Comparison of ENCODE assay signal across 13 cellular contexts in the genomic region with DNA sequence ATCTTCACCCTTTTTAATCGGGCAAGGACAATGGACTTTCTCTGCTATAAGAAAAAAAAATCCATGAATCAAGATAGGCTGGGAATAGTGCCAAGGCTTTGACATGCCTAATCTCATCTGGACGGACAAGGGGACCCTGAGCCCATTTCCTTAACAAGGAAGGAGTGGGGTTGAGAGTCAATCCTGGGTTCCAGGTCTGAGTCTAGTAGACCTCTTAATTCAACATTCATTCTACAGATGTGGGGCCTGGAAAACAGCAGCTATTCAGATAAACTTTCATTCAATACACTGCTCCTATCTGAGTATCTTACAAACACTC.
DNase-seq lines count a peak whose midpoint lies in the region; ATAC-seq and TF ChIP-seq lines count a peak whose summit lies in the region.
"Had no signal": no experiment of that assay in that cellular context is flagged by ENCODE, and none has a peak within 500 bp of the region (broad histone marks: within the 10 kb centered on the region; RNA-seq: fewer than 3 reads in every experiment).

No MANE protein-coding gene starts in this region.

- peaks cover 75% of the 10 kb centered on the region for H3K4me1 Mint-ChIP-seq in activated CD4-positive, alpha-beta memory T cell treated with anti-CD3 and anti-CD28 coated beads, Interleukin-2, amount 10 ng/mL, durations not matched to agents 7 days and 5 days
- peaks cover 69% of the 10 kb centered on the region for H3K4me1 Mint-ChIP-seq in activated CD4-positive, alpha-beta memory T cell treated with anti-CD3 and anti-CD28 coated beads for 36 hours (ENCODE audit: low read depth)
- peaks cover 94% of the 10 kb centered on the region for H3K4me1 Mint-ChIP-seq in stimulated activated effector memory CD8-positive, alpha-beta T cell treated with anti-CD3 and anti-CD28 coated beads, Interleukin-12 subunit alpha, Interleukin-12 subunit beta, amount 100 ng/mL, for 72 hours

- no peaks in the 10 kb centered on the region for H4K20me1 ChIP-seq in OCI-LY7 (ENCODE audit: insufficient read depth, low read length)

- no peaks in the 10 kb centered on the region for H3K9me2 ChIP-seq in OCI-LY7 (ENCODE audit: insufficient read depth, low read length)

- CTCF ChIA-PET in activated CD4-positive, alpha-beta memory T cell treated with anti-CD3 and anti-CD28 coated beads, Interleukin-2, amount 10 ng/mL, durations not matched to agents 7 days and 5 days (lab: Charles Lee), result interaction anchor here (1.6 to 5.7 kb wide), 3 partner anchors 11 to 91 kb away, joined by 4 to 105 read pairs (median 12); a partner anchor contains a TSS
- CTCF ChIA-PET in activated CD4-positive, alpha-beta memory T cell treated with anti-CD3 and anti-CD28 coated beads for 36 hours (lab: Charles Lee), result interaction anchor here (0.9 to 5.1 kb wide), 5 partner anchors 9 to 93 kb away, joined by 3 to 99 read pairs (median 3); a partner anchor contains a TSS
- CTCF ChIA-PET in OCI-LY7 (lab: Charles Lee; ENCODE audit: unreplicated experiment), result no interaction called here

- H3K36me3 Mint-ChIP-seq in activated CD4-positive, alpha-beta memory T cell treated with anti-CD3 and anti-CD28 coated beads, Interleukin-2, amount 10 ng/mL, durations not matched to agents 7 days and 5 days (ENCODE audit: low read depth), result peaks cover 90% of the 10 kb centered on the region
- peaks cover 40% of the 10 kb centered on the region for H3K36me3 Mint-ChIP-seq in activated CD4-positive, alpha-beta memory T cell treated with anti-CD3 and anti-CD28 coated beads for 36 hours
- peaks cover 100% of the 10 kb centered on the region for H3K36me3 Mint-ChIP-seq in stimulated activated effector memory CD8-positive, alpha-beta T cell treated with anti-CD3 and anti-CD28 coated beads, Interleukin-12 subunit alpha, Interleukin-12 subunit beta, amount 100 ng/mL, for 72 hours

- H4K8ac ChIP-seq in mesenchymal stem cell (ENCODE audit: low read length), result no peak overlapping the region

- H2BK15ac ChIP-seq in mesenchymal stem cell (ENCODE audit: low read depth, poor library complexity, severe bottlenecking), result no peak overlapping the region

- H3K79me2 ChIP-seq in OCI-LY7 (ENCODE audit: insufficient read depth, low read depth, low read length), result peaks cover 26% of the 10 kb centered on the region

- H3K14ac ChIP-seq in mesenchymal stem cell (ENCODE audit: low read length in 2 of 2), result no peak overlapping the region

- no peak overlapping the region for H3K4me3 Mint-ChIP-seq in activated CD4-positive, alpha-beta memory T cell treated with anti-CD3 and anti-CD28 coated beads, Interleukin-2, amount 10 ng/mL, durations not matched to agents 7 days and 5 days
- H3K4me3 Mint-ChIP-seq in activated CD4-positive, alpha-beta memory T cell treated with anti-CD3 and anti-CD28 coated beads for 36 hours, result no peak overlapping the region
- peak overlapping the region; percentile 84 for H3K4me3 Mint-ChIP-seq in stimulated activated effector memory CD8-positive, alpha-beta T cell treated with anti-CD3 and anti-CD28 coated beads, Interleukin-12 subunit alpha, Interleukin-12 subunit beta, amount 100 ng/mL, for 72 hours
- H3K4me3 Mint-ChIP-seq: neural progenitor cell had no signal

- no peak overlapping the region for H2BK120ac ChIP-seq in mesenchymal stem cell (ENCODE audit: low read depth, low read length)

- no peak for ATAC-seq in stimulated activated effector memory CD8-positive, alpha-beta T cell treated with anti-CD3 and anti-CD28 coated beads, Interleukin-12 subunit alpha, Interleukin-12 subunit beta, amount 100 ng/mL, for 72 hours
- ATAC-seq in GM21737 (IDR thresholded peaks at IDR 0.05; ENCODE audit: unreplicated experiment), result no peak
- ATAC-seq: sciatic nerve had no signal

- H2BK12ac ChIP-seq in mesenchymal stem cell (ENCODE audit: low read length in 2 of 2), result no peak overlapping the region

- H3K27me3 ChIP-seq in mesenchymal stem cell (ENCODE audit: control insufficient read depth in 1 of 2, insufficient read depth in 1 of 2, low read length in 2 of 2) (peaks cover 0 to 85% of the 10 kb centered on the region in 2 experiments), tibial artery (peaks cover 0 to 2% of the 10 kb centered on the region in 2 donors)
- H3K27me3 ChIP-seq: neural progenitor cell had no signal

- no peaks in the 10 kb centered on the region for H3K27me3 Mint-ChIP-seq in activated CD4-positive, alpha-beta memory T cell treated with anti-CD3 and anti-CD28 coated beads, Interleukin-2, amount 10 ng/mL, durations not matched to agents 7 days and 5 days
- H3K27me3 Mint-ChIP-seq in activated CD4-positive, alpha-beta memory T cell treated with anti-CD3 and anti-CD28 coated beads for 36 hours, result no peaks in the 10 kb centered on the region

- H2BK5ac ChIP-seq in mesenchymal stem cell (ENCODE audit: low read depth, low read length, poor library complexity, severe bottlenecking), result no peak overlapping the region

- POLR2A ChIA-PET in activated CD4-positive, alpha-beta memory T cell treated with anti-CD3 and anti-CD28 coated beads, Interleukin-2, amount 10 ng/mL, durations not matched to agents 7 days and 5 days (lab: Charles Lee), result interaction anchor here (1.3 to 4.6 kb wide), 3 partner anchors 20 to 91 kb away, joined by 4 to 65 read pairs (median 38); a partner anchor contains a TSS
- POLR2A ChIA-PET in activated CD4-positive, alpha-beta memory T cell treated with anti-CD3 and anti-CD28 coated beads for 36 hours (lab: Charles Lee), result no interaction called here
- POLR2A ChIA-PET in OCI-LY7 (lab: Charles Lee), result interaction anchor here (0.6 to 1.1 kb wide), 2 partner anchors 10 to 20 kb away, joined by 3 to 4 read pairs; no protein-coding TSS in a partner anchor

- intact Hi-C loops in activated CD4-positive, alpha-beta memory T cell treated with anti-CD3 and anti-CD28 coated beads for 36 hours (cut with micrococcal nuclease), result no loop called here
- intact Hi-C loops in OCI-LY7 (cut with micrococcal nuclease; ENCODE audit: unreplicated experiment) (no loop called here), tibial artery (cut with DNase I; ENCODE audit: low total_unique reads) (no loop called here)

- H3K36me3 ChIP-seq in OCI-LY7 (ENCODE audit: insufficient read depth, low read length) (peaks cover 96% of the 10 kb centered on the region), mesenchymal stem cell (ENCODE audit: control insufficient read depth in 1 of 2, insufficient read depth in 2 of 2, low read depth in 1 of 2, low read length in 2 of 2) (peaks cover 0 to 3% of the 10 kb centered on the region in 2 experiments), tibial artery (no peaks in the 10 kb centered on the region)
- H3K36me3 ChIP-seq: neural progenitor cell had no signal

- no peak overlapping the region for H3K18ac ChIP-seq in mesenchymal stem cell (ENCODE audit: low read depth in 1 of 2, low read length in 2 of 2)

- no peak for TF ChIP-seq CTCF in OCI-LY7 (conservative IDR thresholded peaks at IDR 0.05; ENCODE audit: low read length)
- no peak for TF ChIP-seq CTCF in tibial artery (IDR thresholded peaks at IDR 0.05)

- H3K4me2 ChIP-seq in OCI-LY7 (ENCODE audit: low read length) (no peak overlapping the region), mesenchymal stem cell (ENCODE audit: low read length, poor library complexity, severe bottlenecking) (no peak overlapping the region)
- H3K4me2 ChIP-seq: neural progenitor cell had no signal

- no peak overlapping the region for H2AFZ ChIP-seq in OCI-LY7 (ENCODE audit: low read length)
- no peak overlapping the region for H2AFZ ChIP-seq in mesenchymal stem cell (ENCODE audit: low read depth, low read length)
- H2AFZ ChIP-seq: neural progenitor cell had no signal

- H3K27ac ChIP-seq in OCI-LY7 (ENCODE audit: low read depth, low read length, poor library complexity, severe bottlenecking) (peak overlapping the region; percentile 20), mesenchymal stem cell (ENCODE audit: low read length, poor library complexity, severe bottlenecking) (no peak overlapping the region), tibial artery (no peak overlapping the region)
- H3K27ac ChIP-seq: neural progenitor cell had no signal

- no peak for DNase-seq in activated CD4-positive, alpha-beta memory T cell treated with anti-CD3 and anti-CD28 coated beads, Interleukin-2, amount 10 ng/mL, durations not matched to agents 7 days and 5 days
- no peak for DNase-seq in activated CD4-positive, alpha-beta memory T cell treated with anti-CD3 and anti-CD28 coated beads for 36 hours
- DNase-seq in OCI-LY7 (ENCODE audit: low spot score) (no peak), dermis blood vessel endothelial cell (peak; percentile 79), mesenchymal stem cell (no peak), tibial artery (no peak)
- DNase-seq in stimulated activated effector memory CD8-positive, alpha-beta T cell treated with anti-CD3 and anti-CD28 coated beads, Interleukin-12 subunit alpha, Interleukin-12 subunit beta, amount 100 ng/mL, for 72 hours (ENCODE audit: low spot score in 2 of 2), result no peak
- DNase-seq: GOT3; NCI-H2171 treated with DMSO at 0.1 percent for 48 hours; stimulated activated CD4-positive, alpha-beta T cell treated with anti-CD3 and anti-CD28 coated beads, Interleukin-4, amount 100 ng/mL, for 24 hours had no signal

- H3K4me1 ChIP-seq in OCI-LY7 (ENCODE audit: insufficient read depth, low read length, poor library complexity, severe bottlenecking) (peaks cover 51% of the 10 kb centered on the region), mesenchymal stem cell (ENCODE audit: control insufficient read depth, insufficient read depth, low read depth, low read length) (peaks cover 5% of the 10 kb centered on the region), tibial artery (peaks cover 0 to 10% (median 2%) of the 10 kb centered on the region in 4 donors)

- peak overlapping the region; percentile 99 for H3K27ac Mint-ChIP-seq in activated CD4-positive, alpha-beta memory T cell treated with anti-CD3 and anti-CD28 coated beads, Interleukin-2, amount 10 ng/mL, durations not matched to agents 7 days and 5 days
- H3K27ac Mint-ChIP-seq in activated CD4-positive, alpha-beta memory T cell treated with anti-CD3 and anti-CD28 coated beads for 36 hours, result no peak overlapping the region
- peak overlapping the region; percentile 98 for H3K27ac Mint-ChIP-seq in stimulated activated effector memory CD8-positive, alpha-beta T cell treated with anti-CD3 and anti-CD28 coated beads, Interleukin-12 subunit alpha, Interleukin-12 subunit beta, amount 100 ng/mL, for 72 hours
- H3K27ac Mint-ChIP-seq: neural progenitor cell had no signal

- no peaks in the 10 kb centered on the region for H3K9me3 Mint-ChIP-seq in activated CD4-positive, alpha-beta memory T cell treated with anti-CD3 and anti-CD28 coated beads, Interleukin-2, amount 10 ng/mL, durations not matched to agents 7 days and 5 days
- H3K9me3 Mint-ChIP-seq in activated CD4-positive, alpha-beta memory T cell treated with anti-CD3 and anti-CD28 coated beads for 36 hours, result no peaks in the 10 kb centered on the region
- H3K9me3 Mint-ChIP-seq in stimulated activated effector memory CD8-positive, alpha-beta T cell treated with anti-CD3 and anti-CD28 coated beads, Interleukin-12 subunit alpha, Interleukin-12 subunit beta, amount 100 ng/mL, for 72 hours, result no peaks in the 10 kb centered on the region
- H3K9me3 Mint-ChIP-seq: neural progenitor cell had no signal

- H2AK5ac ChIP-seq in mesenchymal stem cell (ENCODE audit: low read length, severe bottlenecking), result no peak overlapping the region

- BruUV-seq in OCI-LY7 (replicated peaks; lab: Mats Ljungman, UMichigan), result no TSS peak

- H3K4me3 ChIP-seq in OCI-LY7 (ENCODE audit: low read depth, low read length, poor library complexity, severe bottlenecking), result no peak overlapping the region
- no peak overlapping the region for H3K4me3 ChIP-seq in mesenchymal stem cell (ENCODE audit: insufficient read depth in 1 of 2, low read depth in 1 of 2, low read length in 2 of 2)
- no peak overlapping the region for H3K4me3 ChIP-seq in tibial artery
- H3K4me3 ChIP-seq: neural progenitor cell had no signal

- no peak overlapping the region for H3K9ac ChIP-seq in mesenchymal stem cell (ENCODE audit: low read length)
- H3K9ac ChIP-seq: neural progenitor cell had no signal

- H3K4ac ChIP-seq in mesenchymal stem cell (ENCODE audit: low read depth in 1 of 2, low read length in 2 of 2), result no peak overlapping the region

- no peak overlapping the region for H4K91ac ChIP-seq in mesenchymal stem cell (ENCODE audit: low read length)

- H3K79me1 ChIP-seq in mesenchymal stem cell (replicated peaks; ENCODE audit: low read length, poor library complexity, severe bottlenecking), result no peaks in the 10 kb centered on the region

- H3K9me3 ChIP-seq in OCI-LY7 (ENCODE audit: low read length), result no peaks in the 10 kb centered on the region
- no peaks in the 10 kb centered on the region for H3K9me3 ChIP-seq in mesenchymal stem cell (ENCODE audit: control insufficient read depth, low read length)
- no peaks in the 10 kb centered on the region for H3K9me3 ChIP-seq in tibial artery

- 90% methylated on average over 2 of the region's 2 CpGs for WGBS in mesenchymal stem cell

- no peak overlapping the region for H3K23ac ChIP-seq in mesenchymal stem cell (ENCODE audit: low read length in 2 of 2)
